In the genomic region with DNA sequence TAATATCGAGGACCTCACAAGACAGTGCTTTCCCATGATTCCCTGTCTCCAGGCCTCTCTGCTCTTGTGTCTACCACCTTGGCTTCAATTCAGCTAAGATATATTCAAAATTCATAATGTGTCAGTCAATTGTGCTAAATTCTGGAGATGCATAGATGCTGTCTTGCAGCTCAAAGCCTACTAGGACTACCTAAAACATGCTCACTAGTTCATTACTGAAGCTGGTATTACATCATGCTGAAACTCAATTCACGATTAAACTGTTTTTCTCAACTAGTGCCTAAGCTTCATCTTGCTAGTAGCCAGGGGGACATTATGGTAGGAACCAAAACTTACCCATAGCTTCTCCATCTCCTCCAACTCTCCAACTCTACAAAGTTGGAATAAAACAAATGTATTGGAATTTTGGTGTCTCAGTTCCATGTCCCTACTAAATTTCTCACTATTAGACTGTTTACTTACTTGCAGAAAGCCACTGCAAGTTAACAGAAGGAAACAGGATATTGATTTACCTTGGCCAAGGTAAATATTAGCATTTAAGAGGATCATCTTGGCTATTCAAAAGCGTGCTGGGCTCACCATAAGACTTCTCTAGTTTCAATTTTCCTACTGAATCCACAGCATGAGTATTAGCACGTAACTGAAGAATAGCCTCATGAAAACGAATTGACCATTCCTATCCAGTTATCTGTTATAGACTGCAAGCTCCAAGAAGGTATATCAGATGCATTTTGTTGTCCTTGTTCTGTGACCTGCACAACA, we compare ENCODE assay signal across 1 cellular context.
TF ChIP-seq lines count a peak whose summit lies in the region.

No MANE protein-coding gene starts in this region.

TF ChIP-seq in HepG2, 621 proteins besides CTCF, POLR2A, EP300 and RAD21 (continues in another document):
- peak; percentile 82 for TF ChIP-seq FOXA3 (CRISPR knock-in tag; IDR thresholded peaks at IDR 0.05)
- TF ChIP-seq ZNF713 (CRISPR knock-in tag; IDR thresholded peaks at IDR 0.05): no peak
- TF ChIP-seq ZNF615 (CRISPR knock-in tag; IDR thresholded peaks at IDR 0.05; ENCODE audit: borderline replicate concordance): no peak
- TF ChIP-seq HMG20A (CRISPR knock-in tag; IDR thresholded peaks at IDR 0.05; ENCODE audit: borderline replicate concordance): 0 out of 2 replicates have a peak, but pooled peaks have one; percentile 0
- TF ChIP-seq, protein P1, sequence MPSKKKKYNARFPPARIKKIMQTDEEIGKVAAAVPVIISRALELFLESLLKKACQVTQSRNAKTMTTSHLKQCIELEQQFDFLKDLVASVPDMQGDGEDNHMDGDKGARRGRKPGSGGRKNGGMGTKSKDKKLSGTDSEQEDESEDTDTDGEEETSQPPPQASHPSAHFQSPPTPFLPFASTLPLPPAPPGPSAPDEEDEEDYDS (CRISPR knock-in tag; IDR thresholded peaks at IDR 0.05): 0 out of 2 replicates have a peak, but pooled peaks have one; percentile 17
- no peak for TF ChIP-seq FOXP1 (IDR thresholded peaks at IDR 0.05)
- TF ChIP-seq FOXP1 (CRISPR knock-in tag; IDR thresholded peaks at IDR 0.05): peak; percentile 82
- 0 out of 2 replicates have a peak, but pooled peaks have one; percentile 23 for TF ChIP-seq DNMT3B (CRISPR knock-in tag; conservative IDR thresholded peaks at IDR 0.05)
- TF ChIP-seq ZBTB3 (CRISPR knock-in tag; IDR thresholded peaks at IDR 0.05; ENCODE audit: borderline replicate concordance, low read depth): 0 out of 2 replicates have a peak, but pooled peaks have one; percentile 22
- peak; percentile 61 for TF ChIP-seq SSRP1 (CRISPR knock-in tag; IDR thresholded peaks at IDR 0.05)
- TF ChIP-seq GATAD2A (CRISPR knock-in tag; IDR thresholded peaks at IDR 0.05): peak; percentile 69
- peak; percentile 19; the same call in 1 of the 2 replicates for TF ChIP-seq SMAD3 (CRISPR knock-in tag; IDR thresholded peaks at IDR 0.05)
- 0 out of 2 replicates have a peak, but pooled peaks have one; percentile 17 for TF ChIP-seq ZNF607 (CRISPR knock-in tag; IDR thresholded peaks at IDR 0.05; ENCODE audit: borderline replicate concordance)
- TF ChIP-seq RARG (CRISPR knock-in tag; IDR thresholded peaks at IDR 0.05; ENCODE audit: low read depth): 0 out of 2 replicates have a peak, but pooled peaks have one; percentile 51
- TF ChIP-seq, protein P2, sequence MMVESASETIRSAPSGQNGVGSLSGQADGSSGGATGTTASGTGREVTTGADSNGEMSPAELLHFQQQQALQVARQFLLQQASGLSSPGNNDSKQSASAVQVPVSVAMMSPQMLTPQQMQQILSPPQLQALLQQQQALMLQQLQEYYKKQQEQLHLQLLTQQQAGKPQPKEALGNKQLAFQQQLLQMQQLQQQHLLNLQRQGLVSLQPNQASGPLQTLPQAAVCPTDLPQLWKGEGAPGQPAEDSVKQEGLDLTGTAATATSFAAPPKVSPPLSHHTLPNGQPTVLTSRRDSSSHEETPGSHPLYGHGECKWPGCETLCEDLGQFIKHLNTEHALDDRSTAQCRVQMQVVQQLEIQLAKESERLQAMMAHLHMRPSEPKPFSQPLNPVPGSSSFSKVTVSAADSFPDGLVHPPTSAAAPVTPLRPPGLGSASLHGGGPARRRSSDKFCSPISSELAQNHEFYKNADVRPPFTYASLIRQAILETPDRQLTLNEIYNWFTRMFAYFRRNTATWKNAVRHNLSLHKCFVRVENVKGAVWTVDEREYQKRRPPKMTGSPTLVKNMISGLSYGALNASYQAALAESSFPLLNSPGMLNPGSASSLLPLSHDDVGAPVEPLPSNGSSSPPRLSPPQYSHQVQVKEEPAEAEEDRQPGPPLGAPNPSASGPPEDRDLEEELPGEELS (CRISPR knock-in tag; IDR thresholded peaks at IDR 0.05): peak; percentile 55; the same call in 1 of the 2 replicates
- no peak for TF ChIP-seq EED (CRISPR knock-in tag; IDR thresholded peaks at IDR 0.05)
- no peak for TF ChIP-seq KLF12 (CRISPR knock-in tag; IDR thresholded peaks at IDR 0.05; ENCODE audit: borderline replicate concordance)
- TF ChIP-seq, protein P3, sequence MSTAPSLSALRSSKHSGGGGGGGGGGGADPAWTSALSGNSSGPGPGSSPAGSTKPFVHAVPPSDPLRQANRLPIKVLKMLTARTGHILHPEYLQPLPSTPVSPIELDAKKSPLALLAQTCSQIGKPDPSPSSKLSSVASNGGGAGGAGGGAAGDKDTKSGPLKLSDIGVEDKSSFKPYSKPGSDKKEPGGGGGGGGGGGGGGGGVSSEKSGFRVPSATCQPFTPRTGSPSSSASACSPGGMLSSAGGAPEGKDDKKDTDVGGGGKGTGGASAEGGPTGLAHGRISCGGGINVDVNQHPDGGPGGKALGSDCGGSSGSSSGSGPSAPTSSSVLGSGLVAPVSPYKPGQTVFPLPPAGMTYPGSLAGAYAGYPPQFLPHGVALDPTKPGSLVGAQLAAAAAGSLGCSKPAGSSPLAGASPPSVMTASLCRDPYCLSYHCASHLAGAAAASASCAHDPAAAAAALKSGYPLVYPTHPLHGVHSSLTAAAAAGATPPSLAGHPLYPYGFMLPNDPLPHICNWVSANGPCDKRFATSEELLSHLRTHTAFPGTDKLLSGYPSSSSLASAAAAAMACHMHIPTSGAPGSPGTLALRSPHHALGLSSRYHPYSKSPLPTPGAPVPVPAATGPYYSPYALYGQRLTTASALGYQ (CRISPR knock-in tag; IDR thresholded peaks at IDR 0.05): peak; percentile 6
- TF ChIP-seq GABPB1 (CRISPR knock-in tag; IDR thresholded peaks at IDR 0.05): no peak
- TF ChIP-seq FOXA1 (IDR thresholded peaks at IDR 0.05): no peak
- TF ChIP-seq FOXA1 (CRISPR knock-in tag; IDR thresholded peaks at IDR 0.05): peak; percentile 53; the same call in 1 of the 2 replicates
- 0 out of 2 replicates have a peak, but pooled peaks have one; percentile 21 for TF ChIP-seq RARA (CRISPR knock-in tag; IDR thresholded peaks at IDR 0.05)
- no peak for TF ChIP-seq SP2 (CRISPR knock-in tag; IDR thresholded peaks at IDR 0.05)
- peak; percentile 92 for TF ChIP-seq ONECUT2 (CRISPR knock-in tag; IDR thresholded peaks at IDR 0.05)
- TF ChIP-seq ZNF557 (CRISPR knock-in tag; IDR thresholded peaks at IDR 0.05): no peak
- TF ChIP-seq, protein P4, sequence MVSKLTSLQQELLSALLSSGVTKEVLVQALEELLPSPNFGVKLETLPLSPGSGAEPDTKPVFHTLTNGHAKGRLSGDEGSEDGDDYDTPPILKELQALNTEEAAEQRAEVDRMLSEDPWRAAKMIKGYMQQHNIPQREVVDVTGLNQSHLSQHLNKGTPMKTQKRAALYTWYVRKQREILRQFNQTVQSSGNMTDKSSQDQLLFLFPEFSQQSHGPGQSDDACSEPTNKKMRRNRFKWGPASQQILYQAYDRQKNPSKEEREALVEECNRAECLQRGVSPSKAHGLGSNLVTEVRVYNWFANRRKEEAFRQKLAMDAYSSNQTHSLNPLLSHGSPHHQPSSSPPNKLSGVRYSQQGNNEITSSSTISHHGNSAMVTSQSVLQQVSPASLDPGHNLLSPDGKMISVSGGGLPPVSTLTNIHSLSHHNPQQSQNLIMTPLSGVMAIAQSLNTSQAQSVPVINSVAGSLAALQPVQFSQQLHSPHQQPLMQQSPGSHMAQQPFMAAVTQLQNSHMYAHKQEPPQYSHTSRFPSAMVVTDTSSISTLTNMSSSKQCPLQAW (CRISPR knock-in tag; IDR thresholded peaks at IDR 0.05): 0 out of 2 replicates have a peak, but pooled peaks have one; percentile 0
- TF ChIP-seq ZSCAN25 (CRISPR knock-in tag; IDR thresholded peaks at IDR 0.05): peak; percentile 60; the same call in 1 of the 2 replicates
- 0 out of 2 replicates have a peak, but pooled peaks have one; percentile 15 for TF ChIP-seq AHDC1 (CRISPR knock-in tag; IDR thresholded peaks at IDR 0.05; ENCODE audit: borderline replicate concordance)
- TF ChIP-seq, protein P5, sequence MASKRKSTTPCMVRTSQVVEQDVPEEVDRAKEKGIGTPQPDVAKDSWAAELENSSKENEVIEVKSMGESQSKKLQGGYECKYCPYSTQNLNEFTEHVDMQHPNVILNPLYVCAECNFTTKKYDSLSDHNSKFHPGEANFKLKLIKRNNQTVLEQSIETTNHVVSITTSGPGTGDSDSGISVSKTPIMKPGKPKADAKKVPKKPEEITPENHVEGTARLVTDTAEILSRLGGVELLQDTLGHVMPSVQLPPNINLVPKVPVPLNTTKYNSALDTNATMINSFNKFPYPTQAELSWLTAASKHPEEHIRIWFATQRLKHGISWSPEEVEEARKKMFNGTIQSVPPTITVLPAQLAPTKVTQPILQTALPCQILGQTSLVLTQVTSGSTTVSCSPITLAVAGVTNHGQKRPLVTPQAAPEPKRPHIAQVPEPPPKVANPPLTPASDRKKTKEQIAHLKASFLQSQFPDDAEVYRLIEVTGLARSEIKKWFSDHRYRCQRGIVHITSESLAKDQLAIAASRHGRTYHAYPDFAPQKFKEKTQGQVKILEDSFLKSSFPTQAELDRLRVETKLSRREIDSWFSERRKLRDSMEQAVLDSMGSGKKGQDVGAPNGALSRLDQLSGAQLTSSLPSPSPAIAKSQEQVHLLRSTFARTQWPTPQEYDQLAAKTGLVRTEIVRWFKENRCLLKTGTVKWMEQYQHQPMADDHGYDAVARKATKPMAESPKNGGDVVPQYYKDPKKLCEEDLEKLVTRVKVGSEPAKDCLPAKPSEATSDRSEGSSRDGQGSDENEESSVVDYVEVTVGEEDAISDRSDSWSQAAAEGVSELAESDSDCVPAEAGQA (IDR thresholded peaks at IDR 0.05; ENCODE audit: low read depth): no peak
- TF ChIP-seq, protein P5 (CRISPR knock-in tag; IDR thresholded peaks at IDR 0.05; ENCODE audit: borderline replicate concordance): no peak
- peak; percentile 18; the same call in 1 of the 2 replicates for TF ChIP-seq ARID4A (CRISPR knock-in tag; IDR thresholded peaks at IDR 0.05; ENCODE audit: borderline replicate concordance)
